Comparison of ENCODE assay signal across 7 cellular contexts in genomic region chr1:210234254-210234747, GRCh38. TPM values are rescaled to one million over a fixed set of nuclear protein-coding genes. Genes with fewer than 3 reads are reported as not detected.
A peak's percentile ranks its signal among the peaks of the same experiment; 100 is the strongest.
DNase-seq lines count a peak whose midpoint lies in the region; ATAC-seq and TF ChIP-seq lines count a peak whose summit lies in the region.

No MANE protein-coding gene starts in this region.

- POLR2A ChIA-PET in HEK293 (lab: Yijun Ruan, JAX), result interaction anchor here (0.6 to 2.1 kb wide), 6 partner anchors 12 to 296 kb away, joined by 3 to 12 read pairs (median 5); partner anchors contain the start of gene SYT14

- H3K36me3 Mint-ChIP-seq in stimulated activated naive B cell treated with anti-CD40 and anti-IgM and Interleukin-4, amounts not matched to agents 10 μg/mL and 1 μg/mL and 100 μg/mL, for 72 hours, result no peaks in the 10 kb centered on the region

- no peak overlapping the region for H3K27ac Mint-ChIP-seq in stimulated activated naive B cell treated with anti-CD40 and anti-IgM and Interleukin-4, amounts not matched to agents 10 μg/mL and 1 μg/mL and 100 μg/mL, for 72 hours

- no peaks in the 10 kb centered on the region for H3K9me3 Mint-ChIP-seq in stimulated activated naive B cell treated with anti-CD40 and anti-IgM and Interleukin-4, amounts not matched to agents 10 μg/mL and 1 μg/mL and 100 μg/mL, for 72 hours

- DNase-seq in SW480 (ENCODE audit: low spot score), result peak; percentile 62
- DNase-seq in stimulated activated naive B cell treated with anti-CD40 and anti-IgM and Interleukin-4, amounts not matched to agents 10 μg/mL and 1 μg/mL and 100 μg/mL, for 72 hours, result no peak
- DNase-seq in H4 (ENCODE audit: low spot score), result no peak
- DNase-seq in NCI-H69 (lab: John Stamatoyannopoulos, UW), result no peak

- H3K36me3 ChIP-seq in HEK293 (ENCODE audit: control insufficient read depth in 2 of 2, insufficient read depth in 1 of 2, low read length in 2 of 2), result peaks cover 0 to 9% of the 10 kb centered on the region in 2 experiments; a peak in 1 of 3 replicates

- peaks cover 8 to 19% of the 10 kb centered on the region in 2 donors for H3K4me1 Mint-ChIP-seq in stimulated activated naive B cell treated with anti-CD40 and anti-IgM and Interleukin-4, amounts not matched to agents 10 μg/mL and 1 μg/mL and 100 μg/mL, for 72 hours

- H3K4me3 ChIP-seq in HEK293 (ENCODE audit: low read depth, low read length) (peak overlapping the region; percentile 96), iPS-11a (ENCODE audit: low read depth, low read length) (peak overlapping the region; percentile 47)

- peak overlapping the region; percentile 25 to 52 for H3K4me3 Mint-ChIP-seq in stimulated activated naive B cell treated with anti-CD40 and anti-IgM and Interleukin-4, amounts not matched to agents 10 μg/mL and 1 μg/mL and 100 μg/mL, for 72 hours

- 0 out of 2 replicates have a peak, but pooled peaks have one; percentile 32 for TF ChIP-seq CTCF in HEK293 (tag by site-specific recombination; IDR thresholded peaks at IDR 0.05)

- CTCF ChIA-PET in HEK293 (lab: Yijun Ruan, JAX), result interaction anchor here (0.5 to 1.6 kb wide), 6 partner anchors 12 to 1252 kb away, joined by 3 to 4 read pairs (median 4); no protein-coding TSS in a partner anchor

- H3K9me3 ChIP-seq in HEK293 (ENCODE audit: control insufficient read depth, insufficient read depth, low read depth, low read length), result no peaks in the 10 kb centered on the region

- peaks cover 44% of the 10 kb centered on the region for H3K4me1 ChIP-seq in HEK293 (ENCODE audit: control insufficient read depth, insufficient read depth, low read length)

- peaks cover 39 to 45% of the 10 kb centered on the region in 2 donors for H3K27me3 Mint-ChIP-seq in stimulated activated naive B cell treated with anti-CD40 and anti-IgM and Interleukin-4, amounts not matched to agents 10 μg/mL and 1 μg/mL and 100 μg/mL, for 72 hours

- ATAC-seq in stimulated activated naive B cell treated with anti-CD40 and anti-IgM and Interleukin-4, amounts not matched to agents 10 μg/mL and 1 μg/mL and 100 μg/mL, for 72 hours (replicated peaks), result peak in 1 of 2 donors; percentile 18
- ATAC-seq in HG03095 (IDR thresholded peaks at IDR 0.05; ENCODE audit: unreplicated experiment), result no peak

- H3K27ac ChIP-seq in HEK293 (ENCODE audit: extremely low read depth, low read depth, low read length), result peak overlapping the region; percentile 99

TF ChIP-seq in HEK293, 187 proteins besides CTCF, POLR2A, EP300 and RAD21 (continues in another document):
- TF ChIP-seq ZNF221 (tag by site-specific recombination; IDR thresholded peaks at IDR 0.05; ENCODE audit: borderline replicate concordance) (no peak), ZNF692 (tag by site-specific recombination; IDR thresholded peaks at IDR 0.05) (peak; percentile 3), HOXC10 (CRISPR knock-in tag; IDR thresholded peaks at IDR 0.05) (no peak), GLIS2 (tag by site-specific recombination; IDR thresholded peaks at IDR 0.05) (peak; percentile 95; the same call in 1 of the 2 replicates), KLF17 (tag by site-specific recombination; IDR thresholded peaks at IDR 0.05) (0 out of 2 replicates have a peak, but pooled peaks have one; percentile 22), ZEB2 (tag by site-specific recombination; IDR thresholded peaks at IDR 0.05) (0 out of 2 replicates have a peak, but pooled peaks have one; percentile 15), ZBTB48 (tag by site-specific recombination; IDR thresholded peaks at IDR 0.05) (peak; percentile 76), ZNF843 (tag by site-specific recombination; IDR thresholded peaks at IDR 0.05) (0 out of 2 replicates have a peak, but pooled peaks have one; percentile 21), MZF1 (tag by site-specific recombination; IDR thresholded peaks at IDR 0.05; ENCODE audit: borderline replicate concordance) (0 out of 2 replicates have a peak, but pooled peaks have one; percentile 19), ZFHX2 (tag by site-specific recombination; conservative IDR thresholded peaks at IDR 0.05) (peak; percentile 71), ZSCAN4 (tag by site-specific recombination; IDR thresholded peaks at IDR 0.05) (0 out of 2 replicates have a peak, but pooled peaks have one; percentile 3), ZNF2 (tag by site-specific recombination; IDR thresholded peaks at IDR 0.05) (peak; percentile 62), ZNF426 (tag by site-specific recombination; IDR thresholded peaks at IDR 0.05) (no peak), ZNF341 (tag by site-specific recombination; IDR thresholded peaks at IDR 0.05; ENCODE audit: low read depth) (peak; percentile 85), KLF1 (tag by site-specific recombination; IDR thresholded peaks at IDR 0.05) (peak; percentile 77), ZXDB (tag by site-specific recombination; IDR thresholded peaks at IDR 0.05) (peak; percentile 72)
- TF ChIP-seq, protein P1, sequence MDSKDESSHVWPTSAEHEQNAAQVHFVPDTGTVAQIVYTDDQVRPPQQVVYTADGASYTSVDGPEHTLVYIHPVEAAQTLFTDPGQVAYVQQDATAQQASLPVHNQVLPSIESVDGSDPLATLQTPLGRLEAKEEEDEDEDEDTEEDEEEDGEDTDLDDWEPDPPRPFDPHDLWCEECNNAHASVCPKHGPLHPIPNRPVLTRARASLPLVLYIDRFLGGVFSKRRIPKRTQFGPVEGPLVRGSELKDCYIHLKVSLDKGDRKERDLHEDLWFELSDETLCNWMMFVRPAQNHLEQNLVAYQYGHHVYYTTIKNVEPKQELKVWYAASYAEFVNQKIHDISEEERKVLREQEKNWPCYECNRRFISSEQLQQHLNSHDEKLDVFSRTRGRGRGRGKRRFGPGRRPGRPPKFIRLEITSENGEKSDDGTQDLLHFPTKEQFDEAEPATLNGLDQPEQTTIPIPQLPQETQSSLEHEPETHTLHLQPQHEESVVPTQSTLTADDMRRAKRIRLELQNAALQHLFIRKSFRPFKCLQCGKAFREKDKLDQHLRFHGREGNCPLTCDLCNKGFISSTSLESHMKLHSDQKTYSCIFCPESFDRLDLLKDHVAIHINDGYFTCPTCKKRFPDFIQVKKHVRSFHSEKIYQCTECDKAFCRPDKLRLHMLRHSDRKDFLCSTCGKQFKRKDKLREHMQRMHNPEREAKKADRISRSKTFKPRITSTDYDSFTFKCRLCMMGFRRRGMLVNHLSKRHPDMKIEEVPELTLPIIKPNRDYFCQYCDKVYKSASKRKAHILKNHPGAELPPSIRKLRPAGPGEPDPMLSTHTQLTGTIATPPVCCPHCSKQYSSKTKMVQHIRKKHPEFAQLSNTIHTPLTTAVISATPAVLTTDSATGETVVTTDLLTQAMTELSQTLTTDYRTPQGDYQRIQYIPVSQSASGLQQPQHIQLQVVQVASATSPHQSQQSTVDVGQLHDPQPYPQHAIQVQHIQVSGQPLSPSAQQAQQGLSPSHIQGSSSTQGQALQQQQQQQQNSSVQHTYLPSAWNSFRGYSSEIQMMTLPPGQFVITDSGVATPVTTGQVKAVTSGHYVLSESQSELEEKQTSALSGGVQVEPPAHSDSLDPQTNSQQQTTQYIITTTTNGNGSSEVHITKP (tag by site-specific recombination; IDR thresholded peaks at IDR 0.05), result 0 out of 2 replicates have a peak, but pooled peaks have one; percentile 2
- TF ChIP-seq, protein P2, sequence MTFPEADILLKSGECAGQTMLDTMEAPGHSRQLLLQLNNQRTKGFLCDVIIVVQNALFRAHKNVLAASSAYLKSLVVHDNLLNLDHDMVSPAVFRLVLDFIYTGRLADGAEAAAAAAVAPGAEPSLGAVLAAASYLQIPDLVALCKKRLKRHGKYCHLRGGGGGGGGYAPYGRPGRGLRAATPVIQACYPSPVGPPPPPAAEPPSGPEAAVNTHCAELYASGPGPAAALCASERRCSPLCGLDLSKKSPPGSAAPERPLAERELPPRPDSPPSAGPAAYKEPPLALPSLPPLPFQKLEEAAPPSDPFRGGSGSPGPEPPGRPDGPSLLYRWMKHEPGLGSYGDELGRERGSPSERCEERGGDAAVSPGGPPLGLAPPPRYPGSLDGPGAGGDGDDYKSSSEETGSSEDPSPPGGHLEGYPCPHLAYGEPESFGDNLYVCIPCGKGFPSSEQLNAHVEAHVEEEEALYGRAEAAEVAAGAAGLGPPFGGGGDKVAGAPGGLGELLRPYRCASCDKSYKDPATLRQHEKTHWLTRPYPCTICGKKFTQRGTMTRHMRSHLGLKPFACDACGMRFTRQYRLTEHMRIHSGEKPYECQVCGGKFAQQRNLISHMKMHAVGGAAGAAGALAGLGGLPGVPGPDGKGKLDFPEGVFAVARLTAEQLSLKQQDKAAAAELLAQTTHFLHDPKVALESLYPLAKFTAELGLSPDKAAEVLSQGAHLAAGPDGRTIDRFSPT (tag by site-specific recombination; IDR thresholded peaks at IDR 0.05), result peak; percentile 76; the same call in 1 of the 2 replicates

RNA-seq across cellular contexts. Expression of gene SERTAD4, which starts 1.7 kb away (rescaled TPM):
- total RNA-seq in H4 (2014; rRNA removed; shearing (Covaris generic)), result 3.7 and 8.3 TPM in 2 replicates
